In the genomic region with DNA sequence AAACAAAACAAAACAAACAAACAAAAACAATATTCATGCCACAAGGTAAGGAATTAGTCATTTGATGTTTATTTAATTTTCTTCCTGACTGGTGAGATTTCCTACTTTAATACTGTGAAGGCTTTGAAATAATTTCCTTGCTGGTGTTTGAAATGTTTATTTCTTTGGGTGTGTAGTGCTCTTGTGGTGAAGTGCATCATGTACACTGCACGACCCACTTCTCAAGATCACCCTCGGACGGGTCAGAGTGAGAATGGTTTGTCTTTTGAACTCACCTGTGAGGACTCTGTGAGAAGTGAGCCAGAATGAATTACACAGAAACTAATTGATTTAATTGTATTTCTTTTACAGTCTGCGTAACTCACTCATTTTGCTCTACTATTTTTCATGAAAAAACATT, we compare ENCODE assay signal across 13 cellular contexts.
"Had no signal": no experiment of that assay in that cellular context is flagged by ENCODE, and none has a peak within 500 bp of the region (broad histone marks: within the 10 kb centered on the region; RNA-seq: fewer than 3 reads in every experiment).

No MANE protein-coding gene starts in this region.

- H3K27ac ChIP-seq: adrenal gland, epithelial cell of prostate, pancreas, right atrium auricular region had no signal

- H3K36me3 ChIP-seq: adrenal gland, pancreas, right atrium auricular region had no signal

- H3K4me3 ChIP-seq: adrenal gland, mucosa of descending colon, pancreas, right atrium auricular region had no signal

- H3K27me3 ChIP-seq: adrenal gland, pancreas, right atrium auricular region had no signal

- ATAC-seq: mucosa of descending colon; pancreas; stimulated activated effector memory CD8-positive, alpha-beta T cell treated with anti-CD3 and anti-CD28 coated beads, Interleukin-12 subunit alpha, Interleukin-12 subunit beta, amount 100 ng/mL, for 72 hours had no signal

- H3K9me3 ChIP-seq: adrenal gland, mucosa of descending colon, pancreas, right atrium auricular region had no signal

- H3K4me1 ChIP-seq: adrenal gland had no signal

- DNase-seq: activated CD4-positive, alpha-beta T cell treated with anti-CD3 and anti-CD28 coated beads, Interleukin-2, amount 10 ng/mL, durations not matched to agents 7 days and 5 days; activated CD4-positive, CD25-positive, alpha-beta regulatory T cell; activated naive CD4-positive, alpha-beta T cell treated with anti-CD3 and anti-CD28 coated beads, Interleukin-2, amount 50 U/mL, for 16 hours; activated T-cell treated with anti-CD3 and anti-CD28 coated beads, Interleukin-2, amount 50 U/mL, for 1 hour; adrenal gland; effector memory CD4-positive, alpha-beta T cell; mucosa of descending colon; pancreas; small intestine; T-helper 2 cell had no signal
